ENCODE assay signal across 21 cellular contexts in the genomic region with DNA sequence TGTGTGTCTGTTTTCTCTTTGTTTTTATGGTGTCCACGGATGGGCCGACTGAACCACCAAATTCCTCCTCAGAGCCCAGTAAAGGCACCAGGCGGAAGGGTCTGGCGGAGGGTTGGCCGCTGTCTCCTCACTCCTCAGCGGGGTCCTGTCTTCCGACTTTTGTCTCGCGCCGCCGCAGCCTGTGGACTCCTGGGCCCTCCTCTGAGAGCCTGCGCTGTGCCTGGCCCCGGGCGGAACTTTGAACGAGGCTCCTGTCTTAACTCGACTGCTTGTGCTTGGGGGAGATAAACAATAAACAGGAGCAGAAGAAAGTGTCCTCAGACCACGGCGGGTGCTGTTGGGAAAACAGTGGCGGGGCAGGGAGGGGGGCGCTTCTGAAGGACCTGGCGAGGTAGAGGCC. TPM values are rescaled to one million over a fixed set of nuclear protein-coding genes. Genes with fewer than 3 reads are reported as not detected.
DNase-seq lines count a peak whose midpoint lies in the region; ATAC-seq and TF ChIP-seq lines count a peak whose summit lies in the region.
"Had no signal": no experiment of that assay in that cellular context is flagged by ENCODE, and none has a peak within 500 bp of the region (broad histone marks: within the 10 kb centered on the region; RNA-seq: fewer than 3 reads in every experiment).

No MANE protein-coding gene starts in this region.

- no peak overlapping the region for H4K8ac ChIP-seq in neuronal stem cell (ENCODE audit: low read depth, low read length)

- H4K91ac ChIP-seq in neuronal stem cell (ENCODE audit: low read depth, low read length, poor library complexity): no peak overlapping the region

- H3K79me2 ChIP-seq in neural progenitor cell (ENCODE audit: low read depth): no peaks in the 10 kb centered on the region

- H3K27ac ChIP-seq in BLaER1 (0 out of 2 replicates have a peak overlapping the region, but pooled peaks have one; percentile 63), neural progenitor cell (no peak overlapping the region), neuronal stem cell (replicated peaks; ENCODE audit: low read length) (no peak overlapping the region), WERI-Rb-1 (no peak overlapping the region)
- H3K27ac ChIP-seq: KMS-11, SJSA1 had no signal

- DNase-seq in T-cell (no peak), immature natural killer cell (no peak), neural progenitor cell (ENCODE audit: low spot score) (peak; percentile 54), neuronal stem cell (ENCODE audit: low spot score) (no peak), dedifferentiated amniotic fluid mesenchymal stem cell (ENCODE audit: extremely low spot score) (no peak), WERI-Rb-1 (no peak), SIG-M5 (lab: John Stamatoyannopoulos, UW) (no peak)
- DNase-seq: 8988T; BE2C; CD8-positive, alpha-beta T cell; GOT3; MV-4-11; NCI-H1694 treated with DMSO at 0.1 percent for 48 hours; NCI-H2107; NCI-H2227 treated with DMSO at 0.1 percent for 48 hours; NCI-H524; PC-3 had no signal

- H3K36me3 Mint-ChIP-seq in T-cell (no peaks in the 10 kb centered on the region), immature natural killer cell (no peaks in the 10 kb centered on the region), neural progenitor cell (no peaks in the 10 kb centered on the region)
- H3K36me3 Mint-ChIP-seq: CD8-positive, alpha-beta T cell had no signal

- H3K14ac ChIP-seq in neuronal stem cell (ENCODE audit: low read length): no peak overlapping the region

- peaks cover 2% of the 10 kb centered on the region for H3K79me1 ChIP-seq in neuronal stem cell (ENCODE audit: low read depth, low read length)

- H2BK15ac ChIP-seq in neuronal stem cell (ENCODE audit: low read length): no peak overlapping the region

- POLR2A ChIA-PET in T-cell (lab: Charles Lee): no interaction called here

- H3K36me3 ChIP-seq in BLaER1 (peaks cover 4% of the 10 kb centered on the region; the same call in 1 of the 2 replicates), neural progenitor cell (no peaks in the 10 kb centered on the region), neuronal stem cell (replicated peaks in 1 of 2; ENCODE audit: control insufficient read depth in 2 of 2, insufficient read depth in 2 of 2, low read length in 2 of 2) (no peaks in the 10 kb centered on the region), WERI-Rb-1 (peaks cover 4% of the 10 kb centered on the region)
- H3K36me3 ChIP-seq: BE2C, SJSA1 had no signal

- H4K20me1 ChIP-seq in BLaER1 (peaks cover 32% of the 10 kb centered on the region), neural progenitor cell (ENCODE audit: low read depth) (peaks cover 26% of the 10 kb centered on the region)

- WGBS in neuronal stem cell (ENCODE audit: extremely low coverage in 2 of 2, insufficient read length in 2 of 2, insufficient replicate concordance in 1 of 2), 2 donors: no CpG with 5 or more reads among the region's 21 CpGs

- no peak overlapping the region for H2BK12ac ChIP-seq in neuronal stem cell (ENCODE audit: low read length)

- H3K4me2 ChIP-seq in BLaER1: peak overlapping the region; percentile 89
- no peak overlapping the region for H3K4me2 ChIP-seq in neural progenitor cell
- no peak overlapping the region for H3K4me2 ChIP-seq in neuronal stem cell (ENCODE audit: insufficient read depth, low read length, poor library complexity, severe bottlenecking)
- H3K4me2 ChIP-seq: KMS-11 had no signal

- peaks cover 0 to 3% (median 3%) of the 10 kb centered on the region in 3 donors for H3K4me1 Mint-ChIP-seq in T-cell
- peaks cover 5 to 6% of the 10 kb centered on the region in 2 donors for H3K4me1 Mint-ChIP-seq in immature natural killer cell
- H3K4me1 Mint-ChIP-seq in neural progenitor cell: peaks cover 49% of the 10 kb centered on the region

- H2BK120ac ChIP-seq in neuronal stem cell (ENCODE audit: low read depth, low read length): no peak overlapping the region

- peak overlapping the region in 2 of 3 donors; percentile 1 to 28 for H3K4me3 Mint-ChIP-seq in T-cell
- peak overlapping the region in 3 of 5 donors; percentile 3 to 43 (median 10) for H3K4me3 Mint-ChIP-seq in immature natural killer cell
- peak overlapping the region; percentile 3 for H3K4me3 Mint-ChIP-seq in neural progenitor cell

- H3F3A ChIP-seq in neural progenitor cell (ENCODE audit: low read depth): peaks cover 16% of the 10 kb centered on the region

- ATAC-seq in T-cell (replicated peaks in 1 of 4): no peak
- ATAC-seq: CD8-positive, alpha-beta T cell; HepG2; PC-3 had no signal

- H3K4me1 ChIP-seq in BLaER1: peaks cover 77% of the 10 kb centered on the region
- peaks cover 23% of the 10 kb centered on the region for H3K4me1 ChIP-seq in neural progenitor cell
- peaks cover 15 to 20% of the 10 kb centered on the region in 2 donors for H3K4me1 ChIP-seq in neuronal stem cell (ENCODE audit: control insufficient read depth in 2 of 2, insufficient read depth in 1 of 2, low read depth in 1 of 2, low read length in 2 of 2)
- H3K4me1 ChIP-seq: BE2C had no signal

- no peak overlapping the region for H2AK5ac ChIP-seq in neuronal stem cell (ENCODE audit: low read depth, low read length)

- H2AFZ ChIP-seq in neural progenitor cell (replicated peaks) (no peak overlapping the region), neuronal stem cell (ENCODE audit: low read length) (no peak overlapping the region)

- no peak overlapping the region for H3K18ac ChIP-seq in neuronal stem cell (ENCODE audit: low read length)

- no peak for TF ChIP-seq CTCF in neural progenitor cell (IDR thresholded peaks at IDR 0.05)
- TF ChIP-seq CTCF in WERI-Rb-1 (IDR thresholded peaks at IDR 0.05; ENCODE audit: low read depth, low read length): no peak

- H3K9ac ChIP-seq in BLaER1 (peak overlapping the region; percentile 58; the same call in 1 of the 2 replicates), neural progenitor cell (no peak overlapping the region), neuronal stem cell (ENCODE audit: low read depth, low read length, poor library complexity) (no peak overlapping the region)
- H3K9ac ChIP-seq: KMS-11 had no signal

- H3K27ac Mint-ChIP-seq in T-cell (no peak overlapping the region), immature natural killer cell (no peak overlapping the region), neural progenitor cell (no peak overlapping the region)
- H3K27ac Mint-ChIP-seq: CD8-positive, alpha-beta T cell had no signal

- H3K27me3 Mint-ChIP-seq in T-cell: peaks cover 18 to 38% of the 10 kb centered on the region in 2 donors
- peaks cover 0 to 9% (median 8%) of the 10 kb centered on the region in 3 donors for H3K27me3 Mint-ChIP-seq in immature natural killer cell (ENCODE audit: low read depth in 3 of 3)
- H3K27me3 Mint-ChIP-seq in neural progenitor cell (ENCODE audit: insufficient read depth, low read depth): peaks cover 17% of the 10 kb centered on the region

- H3K9me3 ChIP-seq in BLaER1 (no peaks in the 10 kb centered on the region), neural progenitor cell (ENCODE audit: low read depth) (no peaks in the 10 kb centered on the region), neuronal stem cell (replicated peaks in 1 of 2; ENCODE audit: control insufficient read depth in 2 of 2, insufficient read depth in 1 of 2, low read depth in 1 of 2, low read length in 2 of 2) (no peaks in the 10 kb centered on the region), WERI-Rb-1 (ENCODE audit: severe bottlenecking) (no peaks in the 10 kb centered on the region)
- H3K9me3 ChIP-seq: BE2C had no signal

- no peak overlapping the region for H2BK5ac ChIP-seq in neuronal stem cell (ENCODE audit: low read length)

- H3K9me3 Mint-ChIP-seq in T-cell (no peaks in the 10 kb centered on the region), immature natural killer cell (no peaks in the 10 kb centered on the region), neural progenitor cell (no peaks in the 10 kb centered on the region)
- H3K9me3 Mint-ChIP-seq: CD8-positive, alpha-beta T cell had no signal

- H3K4me3 ChIP-seq in BLaER1 (no peak overlapping the region), neural progenitor cell (no peak overlapping the region), neuronal stem cell (ENCODE audit: low read length in 2 of 2) (no peak overlapping the region), WERI-Rb-1 (ENCODE audit: low read depth, low read length) (no peak overlapping the region)
- H3K4me3 ChIP-seq: SJSA1 had no signal

- H3K27me3 ChIP-seq in BLaER1: peaks cover 32% of the 10 kb centered on the region
- peaks cover 78% of the 10 kb centered on the region for H3K27me3 ChIP-seq in neural progenitor cell
- H3K27me3 ChIP-seq in neuronal stem cell (ENCODE audit: control insufficient read depth in 3 of 3, insufficient read depth in 3 of 3, low read depth in 1 of 3, low read length in 3 of 3): peaks cover 5 to 50% (median 32%) of the 10 kb centered on the region in 3 experiments
- no peaks in the 10 kb centered on the region for H3K27me3 ChIP-seq in WERI-Rb-1 (ENCODE audit: insufficient read depth, low read depth, severe bottlenecking)

- H3K23ac ChIP-seq in neuronal stem cell (ENCODE audit: low read depth, low read length, poor library complexity): no peak overlapping the region

- CTCF ChIA-PET in T-cell (lab: Charles Lee): no interaction called here

- H3K4ac ChIP-seq in neuronal stem cell (ENCODE audit: low read length): no peak overlapping the region

RNA-seq across cellular contexts. Expression of a gene that starts 2.2 kb away (rescaled TPM):
- total RNA-seq in T-cell (1 to 10 TPM in 3 of 5 donors, under 1 TPM in 2; 0.18 to 2.0 (median 1.2) TPM), neural progenitor cell (ENCODE audit: low replicate concordance) (3.8 and 4.7 TPM in 2 replicates)
- polyA plus RNA-seq in immature natural killer cell: not detected
- 7.3 TPM for polyA plus RNA-seq in neuronal stem cell (2013, experiment 1 of 2)
- polyA plus RNA-seq in neuronal stem cell (2013, experiment 2 of 2): 7.3 TPM
